Comparison of ENCODE assay signal across 28 cellular contexts in genomic region chr17:58368860-58369213, GRCh38. TPM values are rescaled to one million over a fixed set of nuclear protein-coding genes. Genes with fewer than 3 reads are reported as not detected.
A peak's percentile ranks its signal among the peaks of the same experiment; 100 is the strongest.
DNase-seq lines count a peak whose midpoint lies in the region; ATAC-seq and TF ChIP-seq lines count a peak whose summit lies in the region.
"Had no signal": no experiment of that assay in that cellular context is flagged by ENCODE, and none has a peak within 500 bp of the region (broad histone marks: within the 10 kb centered on the region; RNA-seq: fewer than 3 reads in every experiment).

No MANE protein-coding gene starts in this region.

- CTCF ChIA-PET in mammary epithelial cell (lab: Charles Lee; ENCODE audit: low non-redundant PET), result no interaction called here
- CTCF ChIA-PET in CD8-positive, alpha-beta memory T cell (lab: Charles Lee), result interaction anchor here (1.3 to 1.9 kb wide), 3 partner anchors 17 to 51 kb away, joined by 3 to 11 read pairs (median 6); partner anchors contain the start of gene SUPT4H1

- TF ChIP-seq POLR2A in breast epithelium (IDR thresholded peaks at IDR 0.05), result no peak

- dilution Hi-C loops in mammary epithelial cell (cut with HindIII; ENCODE audit: low sequenced_read_pairs), result no loop called here

- H3K79me2 ChIP-seq in mammary epithelial cell (ENCODE audit: insufficient read depth, low read length), result peaks cover 14% of the 10 kb centered on the region

- H3K4me2 ChIP-seq in mammary epithelial cell (ENCODE audit: insufficient read depth, low read depth, low read length), result no peak overlapping the region

- in situ Hi-C loops in mammary epithelial cell (cut with MboI; ENCODE audit: low sequenced_read_pairs in 2 of 2), result no loop called here

- H3K9me3 ChIP-seq in breast epithelium, result no peaks in the 10 kb centered on the region
- H3K9me3 ChIP-seq in mammary epithelial cell (replicated peaks; ENCODE audit: insufficient read depth, low read length), result no peaks in the 10 kb centered on the region
- H3K9me3 ChIP-seq in duodenal mucosa (ENCODE audit: control insufficient read depth in 1 of 2, low read length in 2 of 2), result no peaks in the 10 kb centered on the region
- H3K9me3 ChIP-seq in CD8-positive, alpha-beta memory T cell (ENCODE audit: low read length), result no peaks in the 10 kb centered on the region
- H3K9me3 ChIP-seq: left lung, upper lobe of right lung had no signal

- intact Hi-C loops in breast epithelium (cut with DNase I; ENCODE audit: low total_unique reads), result no loop called here
- intact Hi-C loops in mammary epithelial cell (cut with micrococcal nuclease), result no loop called here

- peak; percentile 79 to 81 for ATAC-seq in naive B cell (ENCODE audit: low read depth in 2 of 2)
- ATAC-seq: foreskin keratinocyte, left lung, PC-3, upper lobe of right lung had no signal

- H3K9me3 Mint-ChIP-seq in naive B cell, result no peaks in the 10 kb centered on the region
- H3K9me3 Mint-ChIP-seq in CD8-positive, alpha-beta memory T cell, result no peaks in the 10 kb centered on the region
- H3K9me3 Mint-ChIP-seq: activated CD4-positive, alpha-beta memory T cell treated with anti-CD3 and anti-CD28 coated beads, Interleukin-2, amount 10 ng/mL, durations not matched to agents 7 days and 5 days had no signal

- H3K36me3 Mint-ChIP-seq in naive B cell, result peaks cover 0 to 2% of the 10 kb centered on the region in 2 donors
- H3K36me3 Mint-ChIP-seq in CD8-positive, alpha-beta memory T cell, result peaks cover 0 to 8% (median 2%) of the 10 kb centered on the region in 3 donors

- H3K4me1 ChIP-seq in breast epithelium, result no peaks in the 10 kb centered on the region
- H3K4me1 ChIP-seq in mammary epithelial cell (ENCODE audit: insufficient read depth, low read length), result peaks cover 15% of the 10 kb centered on the region
- H3K4me1 ChIP-seq in duodenal mucosa (ENCODE audit: control insufficient read depth in 1 of 2, insufficient read depth in 2 of 2, low read length in 2 of 2), result peaks cover 73 to 80% of the 10 kb centered on the region in 2 donors
- H3K4me1 ChIP-seq in CD8-positive, alpha-beta memory T cell (ENCODE audit: insufficient read depth, low read length), result peaks cover 13% of the 10 kb centered on the region
- H3K4me1 ChIP-seq: left lung, upper lobe of right lung had no signal

- POLR2A ChIA-PET in CD8-positive, alpha-beta memory T cell (lab: Charles Lee), result no interaction called here

- H3K27ac ChIP-seq in breast epithelium, result peak overlapping the region; percentile 20 to 56
- H3K27ac ChIP-seq in mammary epithelial cell (ENCODE audit: insufficient read depth, low read depth, low read length), result no peak overlapping the region
- peak overlapping the region; percentile 16 for H3K27ac ChIP-seq in duodenal mucosa (ENCODE audit: low read depth, low read length)
- H3K27ac ChIP-seq in CD8-positive, alpha-beta memory T cell (ENCODE audit: low read depth, low read length), result no peak overlapping the region
- H3K27ac ChIP-seq: foreskin keratinocyte, left lung, upper lobe of right lung had no signal

- peak overlapping the region in 5 of 8 donors; percentile 8 to 69 (median 28) for H3K4me3 Mint-ChIP-seq in naive B cell
- H3K4me3 Mint-ChIP-seq in CD8-positive, alpha-beta memory T cell, result peak overlapping the region in 2 of 7 donors; percentile 27 to 53
- H3K4me3 Mint-ChIP-seq: activated CD4-positive, alpha-beta memory T cell treated with anti-CD3 and anti-CD28 coated beads, Interleukin-2, amount 10 ng/mL, durations not matched to agents 7 days and 5 days had no signal

- BruUV-seq in mammary epithelial cell (replicated peaks; lab: Mats Ljungman, UMichigan), result no TSS peak

- no peak for DNase-seq in breast epithelium (ENCODE audit: low spot score in 2 of 2)
- DNase-seq in mammary epithelial cell, result no peak
- DNase-seq in naive B cell, result peak; percentile 55
- no peak for DNase-seq in CD8-positive, alpha-beta memory T cell
- no peak for DNase-seq in activated T-cell treated with anti-CD3 and anti-CD28 coated beads for 4 hours
- no peak for DNase-seq in NCI-H1092 treated with DMSO at 0.1 percent for 48 hours (lab: John Stamatoyannopoulos, UW)
- DNase-seq in globus pallidus (ENCODE audit: low spot score), result no peak
- DNase-seq: activated CD4-positive, alpha-beta memory T cell treated with anti-CD3 and anti-CD28 coated beads, Interleukin-2, amount 10 ng/mL, durations not matched to agents 7 days and 5 days; activated CD4-positive, CD25-positive, alpha-beta regulatory T cell; activated gamma-delta T cell treated with Interleukin-2 at 50 U/mL for 16 hours; AML-193; effector CD4-positive, alpha-beta T cell; foreskin keratinocyte; GF-D8; left lung; NCI-H1105 treated with DMSO at 0.1 percent for 48 hours; NCI-H2081; NCI-H226; NCI-H82; PC-3; SHP77; stimulated activated CD8-positive, alpha-beta memory T cell treated with anti-CD3 and anti-CD28 coated beads, Interleukin-4, amount 100 ng/mL, for 48 hours; T1000; upper lobe of right lung had no signal

- no peak overlapping the region for H3K9ac ChIP-seq in mammary epithelial cell (ENCODE audit: insufficient read depth, low read length)
- H3K9ac ChIP-seq in duodenal mucosa (ENCODE audit: low read depth in 1 of 2, low read length in 2 of 2), result peak overlapping the region in 1 of 2 donors; percentile 53

- H3K27me3 ChIP-seq in breast epithelium (no peaks in the 10 kb centered on the region), mammary epithelial cell (ENCODE audit: insufficient read depth, low read length) (no peaks in the 10 kb centered on the region), duodenal mucosa (ENCODE audit: control insufficient read depth in 1 of 2, insufficient read depth in 2 of 2, low read length in 2 of 2) (no peaks in the 10 kb centered on the region)
- H3K27me3 ChIP-seq in CD8-positive, alpha-beta memory T cell (ENCODE audit: insufficient read depth, low read length, poor library complexity, severe bottlenecking), result no peaks in the 10 kb centered on the region
- H3K27me3 ChIP-seq: foreskin keratinocyte, left lung, upper lobe of right lung had no signal

- H3K4me1 Mint-ChIP-seq in naive B cell, result peaks cover 28 to 32% (median 32%) of the 10 kb centered on the region in 3 donors
- peaks cover 25 to 45% (median 38%) of the 10 kb centered on the region in 3 donors for H3K4me1 Mint-ChIP-seq in CD8-positive, alpha-beta memory T cell

- TF ChIP-seq CTCF in breast epithelium (IDR thresholded peaks at IDR 0.05) (no peak), mammary epithelial cell (conservative IDR thresholded peaks at IDR 0.05 in 1 of 2, IDR thresholded peaks at IDR 0.05 in 1 of 2; ENCODE audit: extremely low read depth in 1 of 2, insufficient read depth in 1 of 2, low read depth in 1 of 2, low read length in 2 of 2) (no peak)

- H2AFZ ChIP-seq in mammary epithelial cell (ENCODE audit: low read depth, low read length), result no peak overlapping the region

- WGBS in mammary epithelial cell (ENCODE audit: low coverage, missing lambda C conversion rate), result 79% methylated on average over 3 of the region's 3 CpGs

- no peaks in the 10 kb centered on the region for H3K27me3 Mint-ChIP-seq in naive B cell
- no peaks in the 10 kb centered on the region for H3K27me3 Mint-ChIP-seq in CD8-positive, alpha-beta memory T cell
- H3K27me3 Mint-ChIP-seq: activated CD4-positive, alpha-beta memory T cell treated with anti-CD3 and anti-CD28 coated beads, Interleukin-2, amount 10 ng/mL, durations not matched to agents 7 days and 5 days; progenitor cell of endocrine pancreas had no signal

- peak overlapping the region; percentile 9 to 91 (median 70) for H3K27ac Mint-ChIP-seq in naive B cell
- peak overlapping the region in 4 of 8 donors; percentile 38 to 83 (median 76) for H3K27ac Mint-ChIP-seq in CD8-positive, alpha-beta memory T cell
- H3K27ac Mint-ChIP-seq: activated CD4-positive, alpha-beta memory T cell treated with anti-CD3 and anti-CD28 coated beads, Interleukin-2, amount 10 ng/mL, durations not matched to agents 7 days and 5 days had no signal

- H3K36me3 ChIP-seq in breast epithelium, result no peaks in the 10 kb centered on the region
- no peaks in the 10 kb centered on the region for H3K36me3 ChIP-seq in mammary epithelial cell (ENCODE audit: insufficient read depth, low read length)
- H3K36me3 ChIP-seq in duodenal mucosa (ENCODE audit: control insufficient read depth in 1 of 2, insufficient read depth in 2 of 2, low read length in 2 of 2), result peaks cover 9 to 14% of the 10 kb centered on the region in 2 donors
- H3K36me3 ChIP-seq in CD8-positive, alpha-beta memory T cell (ENCODE audit: insufficient read depth, low read length), result no peaks in the 10 kb centered on the region
- H3K36me3 ChIP-seq: left lung, upper lobe of right lung had no signal

- no peak overlapping the region for H3K4me3 ChIP-seq in breast epithelium
- H3K4me3 ChIP-seq in mammary epithelial cell (replicated peaks in 1 of 3; ENCODE audit: insufficient read depth in 1 of 3, low read depth in 2 of 3, low read length in 3 of 3), result no peak overlapping the region
- H3K4me3 ChIP-seq in duodenal mucosa (ENCODE audit: low read depth in 1 of 2, low read length in 2 of 2), result no peak overlapping the region
- H3K4me3 ChIP-seq in CD8-positive, alpha-beta memory T cell (ENCODE audit: low read length), result no peak overlapping the region
- H3K4me3 ChIP-seq: left lung, upper lobe of right lung had no signal

- H4K20me1 ChIP-seq in mammary epithelial cell (ENCODE audit: insufficient read depth, low read length), result no peaks in the 10 kb centered on the region

RNA-seq across cellular contexts. Expression of gene SUPT4H1, which starts 16.8 kb away (rescaled TPM):
- total RNA-seq in breast epithelium, result 10 to 100 TPM; 46.4 to 61.6 (median 48.2) TPM
- total RNA-seq in mammary epithelial cell, result 10 to 100 TPM; 32.3 to 55.3 TPM
- 94.7 TPM for polyA plus RNA-seq in mammary epithelial cell
- 126 TPM for polyA minus RNA-seq in mammary epithelial cell
- 100 to 1,000 TPM in 4 of 6 donors, 10 to 100 TPM in 2; 77.4 to 128 (median 110) TPM for polyA plus RNA-seq in naive B cell (ENCODE audit: low read depth in 6 of 6)
- 100 to 1,000 TPM; 145 to 149 TPM for total RNA-seq in CD8-positive, alpha-beta memory T cell
- polyA plus RNA-seq in CD8-positive, alpha-beta memory T cell, result 97.5 TPM

RNA-seq across cellular contexts. Expression of gene TSPOAP1, which starts 40.2 kb away (rescaled TPM):
- total RNA-seq in breast epithelium (10 to 100 TPM in 2 of 3 donors, 1 to 10 TPM in 1; 2.6 to 42.1 (median 26.9) TPM), mammary epithelial cell (under 1 TPM; 0.05 to 0.17 TPM)
- polyA plus RNA-seq in mammary epithelial cell (not detected), naive B cell (ENCODE audit: low read depth in 6 of 6) (under 1 TPM in 4 of 6 donors, not detected in 2; 0.03 to 0.58 (median 0.38) TPM)
- not detected for polyA minus RNA-seq in mammary epithelial cell
- total RNA-seq in CD8-positive, alpha-beta memory T cell, result 10 to 100 TPM; 14.4 to 15.0 TPM
- polyA plus RNA-seq in CD8-positive, alpha-beta memory T cell, result 4.0 TPM
- total RNA-seq: A172, H4 had no signal

RNA-seq across cellular contexts. Expression of gene RNF43, which starts 48.5 kb away (rescaled TPM):
- total RNA-seq in breast epithelium, result 10 to 100 TPM in 1 of 3 donors, 1 to 10 TPM in 1, not detected in 1; 8.5 to 19.0 TPM
- 10 to 100 TPM in 1 of 2 donors, 1 to 10 TPM in 1; 9.3 to 11.4 TPM for total RNA-seq in mammary epithelial cell
- 6.4 TPM for polyA plus RNA-seq in mammary epithelial cell
- polyA minus RNA-seq in mammary epithelial cell, result 9.7 TPM
- polyA plus RNA-seq in naive B cell (ENCODE audit: low read depth in 6 of 6), result 1 to 10 TPM in 1 of 6 donors, under 1 TPM in 5; 0.28 to 1.2 (median 0.56) TPM
- total RNA-seq in CD8-positive, alpha-beta memory T cell, result 1 to 10 TPM in 1 of 2 experiments, under 1 TPM in 1; 0.47 to 1.2 TPM
- 1.4 TPM for polyA plus RNA-seq in CD8-positive, alpha-beta memory T cell
- total RNA-seq: A172; activated CD4-positive, alpha-beta memory T cell treated with anti-CD3 and anti-CD28 coated beads, Interleukin-2, amount 10 ng/mL, durations not matched to agents 7 days and 5 days had no signal

Comparison
In these comparisons a context has a peak if more than half of its experiments do, and no peak if none do; other contexts are left out.
1. H3K27ac ChIP-seq: peak in breast epithelium (2 of 2) and duodenal mucosa (single experiment); none in mammary epithelial cell (single experiment) and CD8-positive, alpha-beta memory T cell (single experiment).